ENCODE assay signal across 1 cellular context in genomic region chr1:45682942-45683341, GRCh38.
TF ChIP-seq lines count a peak whose summit lies in the region.

No MANE protein-coding gene starts in this region.

TF ChIP-seq in GM23338, 12 proteins besides CTCF, POLR2A, EP300 and RAD21:
- no peak for TF ChIP-seq NANOG (IDR thresholded peaks at IDR 0.05; ENCODE audit: borderline replicate concordance)
- TF ChIP-seq ZNF462 (CRISPR knock-in tag; IDR thresholded peaks at IDR 0.05) = no peak
- TF ChIP-seq JUNB (IDR thresholded peaks at IDR 0.05; ENCODE audit: unreplicated experiment) = no peak
- no peak for TF ChIP-seq EZH2phosphoT487 (IDR thresholded peaks at IDR 0.05; ENCODE audit: unreplicated experiment)
- no peak for TF ChIP-seq EZH2 (IDR thresholded peaks at IDR 0.05; ENCODE audit: low read depth, unreplicated experiment)
- TF ChIP-seq CREB1 (CRISPR knock-in tag; IDR thresholded peaks at IDR 0.05; ENCODE audit: low read depth) = no peak
- no peak for TF ChIP-seq STAT1 (IDR thresholded peaks at IDR 0.05; ENCODE audit: unreplicated experiment)
- no peak for TF ChIP-seq ZNF331 (CRISPR knock-in tag; IDR thresholded peaks at IDR 0.05; ENCODE audit: low read depth)
- TF ChIP-seq, protein P1, sequence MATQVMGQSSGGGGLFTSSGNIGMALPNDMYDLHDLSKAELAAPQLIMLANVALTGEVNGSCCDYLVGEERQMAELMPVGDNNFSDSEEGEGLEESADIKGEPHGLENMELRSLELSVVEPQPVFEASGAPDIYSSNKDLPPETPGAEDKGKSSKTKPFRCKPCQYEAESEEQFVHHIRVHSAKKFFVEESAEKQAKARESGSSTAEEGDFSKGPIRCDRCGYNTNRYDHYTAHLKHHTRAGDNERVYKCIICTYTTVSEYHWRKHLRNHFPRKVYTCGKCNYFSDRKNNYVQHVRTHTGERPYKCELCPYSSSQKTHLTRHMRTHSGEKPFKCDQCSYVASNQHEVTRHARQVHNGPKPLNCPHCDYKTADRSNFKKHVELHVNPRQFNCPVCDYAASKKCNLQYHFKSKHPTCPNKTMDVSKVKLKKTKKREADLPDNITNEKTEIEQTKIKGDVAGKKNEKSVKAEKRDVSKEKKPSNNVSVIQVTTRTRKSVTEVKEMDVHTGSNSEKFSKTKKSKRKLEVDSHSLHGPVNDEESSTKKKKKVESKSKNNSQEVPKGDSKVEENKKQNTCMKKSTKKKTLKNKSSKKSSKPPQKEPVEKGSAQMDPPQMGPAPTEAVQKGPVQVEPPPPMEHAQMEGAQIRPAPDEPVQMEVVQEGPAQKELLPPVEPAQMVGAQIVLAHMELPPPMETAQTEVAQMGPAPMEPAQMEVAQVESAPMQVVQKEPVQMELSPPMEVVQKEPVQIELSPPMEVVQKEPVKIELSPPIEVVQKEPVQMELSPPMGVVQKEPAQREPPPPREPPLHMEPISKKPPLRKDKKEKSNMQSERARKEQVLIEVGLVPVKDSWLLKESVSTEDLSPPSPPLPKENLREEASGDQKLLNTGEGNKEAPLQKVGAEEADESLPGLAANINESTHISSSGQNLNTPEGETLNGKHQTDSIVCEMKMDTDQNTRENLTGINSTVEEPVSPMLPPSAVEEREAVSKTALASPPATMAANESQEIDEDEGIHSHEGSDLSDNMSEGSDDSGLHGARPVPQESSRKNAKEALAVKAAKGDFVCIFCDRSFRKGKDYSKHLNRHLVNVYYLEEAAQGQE (IDR thresholded peaks at IDR 0.05; ENCODE audit: unreplicated experiment) = no peak
- no peak for TF ChIP-seq ZNF114 (CRISPR knock-in tag; IDR thresholded peaks at IDR 0.05)
- no peak for TF ChIP-seq POLR2AphosphoS5 (IDR thresholded peaks at IDR 0.05; ENCODE audit: low read depth)
- TF ChIP-seq, protein P2, sequence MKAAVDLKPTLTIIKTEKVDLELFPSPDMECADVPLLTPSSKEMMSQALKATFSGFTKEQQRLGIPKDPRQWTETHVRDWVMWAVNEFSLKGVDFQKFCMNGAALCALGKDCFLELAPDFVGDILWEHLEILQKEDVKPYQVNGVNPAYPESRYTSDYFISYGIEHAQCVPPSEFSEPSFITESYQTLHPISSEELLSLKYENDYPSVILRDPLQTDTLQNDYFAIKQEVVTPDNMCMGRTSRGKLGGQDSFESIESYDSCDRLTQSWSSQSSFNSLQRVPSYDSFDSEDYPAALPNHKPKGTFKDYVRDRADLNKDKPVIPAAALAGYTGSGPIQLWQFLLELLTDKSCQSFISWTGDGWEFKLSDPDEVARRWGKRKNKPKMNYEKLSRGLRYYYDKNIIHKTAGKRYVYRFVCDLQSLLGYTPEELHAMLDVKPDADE (IDR thresholded peaks at IDR 0.05) = no peak
